8 cellular contexts compared by ENCODE assay signal in genomic region chr19:58278156-58279041, GRCh38. TPM values are rescaled to one million over a fixed set of nuclear protein-coding genes. Genes with fewer than 3 reads are reported as not detected.
DNase-seq lines count a peak whose midpoint lies in the region; ATAC-seq and TF ChIP-seq lines count a peak whose summit lies in the region.

Gene ZNF8, plus strand, starts transcription at chr19:58278955. Its CDS starts 127 bp downstream, at chr19:58279082.

- peaks cover 38% of the 10 kb centered on the region for H3K9me3 ChIP-seq in mucosa of descending colon

- TF ChIP-seq CTCF in mucosa of descending colon (IDR thresholded peaks at IDR 0.05) = no peak

- no peak for TF ChIP-seq RAD21 in Ishikawa (IDR thresholded peaks at IDR 0.05; ENCODE audit: low read depth)

- ATAC-seq in GM21619 (IDR thresholded peaks at IDR 0.05; ENCODE audit: unreplicated experiment) (peak; percentile 90), mucosa of descending colon (peak; percentile 98)

- intact Hi-C loops in mucosa of descending colon (cut with DNase I, micrococcal nuclease) = no loop called here

- H3K4me3 ChIP-seq in mucosa of descending colon = peak within 1 kb of the TSS; percentile 80

- DNase-seq in DMS153 treated with DMSO at 0.1 percent for 48 hours (lab: John Stamatoyannopoulos, UW; ENCODE audit: unreplicated experiment) (peak; percentile 89), OCI-M2 (lab: John Stamatoyannopoulos, UW; ENCODE audit: unreplicated experiment) (peak; percentile 97), epithelial cell of prostate (ENCODE audit: low read depth, low spot score) (peak; percentile 90), mucosa of descending colon (peak; percentile 98 to 99 (median 98))
- peak; percentile 97 for DNase-seq in activated T-cell treated with anti-CD3 and anti-CD28 coated beads, Interleukin-2, amount 50 U/mL, for 1 hour
- DNase-seq in stimulated activated CD8-positive, alpha-beta memory T cell treated with anti-CD3 and anti-CD28 coated beads, Interleukin-4, amount 100 ng/mL, for 1 hour (ENCODE audit: low read depth in 2 of 2, low spot score in 1 of 2) = peak; percentile 93 to 96

- TF ChIP-seq EP300 in Ishikawa (IDR thresholded peaks at IDR 0.05; ENCODE audit: borderline replicate concordance) = peak; percentile 49; the same call in 1 of the 2 replicates

- H3K36me3 ChIP-seq in mucosa of descending colon (ENCODE audit: low read depth) = no peaks in the 10 kb centered on the region

- H3K4me1 ChIP-seq in mucosa of descending colon (ENCODE audit: low read depth) = no peaks in the 10 kb centered on the region

- H3K27ac ChIP-seq in epithelial cell of prostate = peak within 1 kb of the TSS; percentile 69

TF ChIP-seq in Ishikawa, 13 proteins besides CTCF, POLR2A, EP300 and RAD21:
- TF ChIP-seq REST (IDR thresholded peaks at IDR 0.05; ENCODE audit: low read depth) (no peak), CREB1 (IDR thresholded peaks at IDR 0.05; ENCODE audit: low read depth) (no peak; the same call in 1 of the 2 replicates), TEAD4 (IDR thresholded peaks at IDR 0.05) (peak; percentile 4; the same call in 1 of the 2 replicates), ZBTB7A (IDR thresholded peaks at IDR 0.05; ENCODE audit: low read depth) (no peak; the same call in none of the 2 replicates), TCF12 (IDR thresholded peaks at IDR 0.05; ENCODE audit: low read depth) (peak; percentile 53; the same call in 1 of the 2 replicates), CEBPB (IDR thresholded peaks at IDR 0.05) (no peak), YY1 (IDR thresholded peaks at IDR 0.05; ENCODE audit: low read depth) (peak; percentile 96), MAX (IDR thresholded peaks at IDR 0.05) (peak; percentile 58; the same call in 1 of the 2 replicates), USF1 (IDR thresholded peaks at IDR 0.05) (no peak), TAF1 (IDR thresholded peaks at IDR 0.05; ENCODE audit: low read depth) (peak; percentile 66), NFIC (IDR thresholded peaks at IDR 0.05) (peak; percentile 83), EGR1 (IDR thresholded peaks at IDR 0.05) (peak; percentile 71)

RNA-seq across cellular contexts. Expression of gene ZNF8, which starts in this region (rescaled TPM):
- total RNA-seq in mucosa of descending colon = 1 to 10 TPM; 3.6 to 7.9 (median 3.8) TPM

Comparison
In these comparisons a context has a peak if more than half of its experiments do, and no peak if none do; other contexts are left out.
1. Peak in every context shown above with its lines: DNase-seq, ATAC-seq, H3K4me3 ChIP-seq and H3K27ac ChIP-seq.